ENCODE assay signal across 8 cellular contexts in the genomic region with DNA sequence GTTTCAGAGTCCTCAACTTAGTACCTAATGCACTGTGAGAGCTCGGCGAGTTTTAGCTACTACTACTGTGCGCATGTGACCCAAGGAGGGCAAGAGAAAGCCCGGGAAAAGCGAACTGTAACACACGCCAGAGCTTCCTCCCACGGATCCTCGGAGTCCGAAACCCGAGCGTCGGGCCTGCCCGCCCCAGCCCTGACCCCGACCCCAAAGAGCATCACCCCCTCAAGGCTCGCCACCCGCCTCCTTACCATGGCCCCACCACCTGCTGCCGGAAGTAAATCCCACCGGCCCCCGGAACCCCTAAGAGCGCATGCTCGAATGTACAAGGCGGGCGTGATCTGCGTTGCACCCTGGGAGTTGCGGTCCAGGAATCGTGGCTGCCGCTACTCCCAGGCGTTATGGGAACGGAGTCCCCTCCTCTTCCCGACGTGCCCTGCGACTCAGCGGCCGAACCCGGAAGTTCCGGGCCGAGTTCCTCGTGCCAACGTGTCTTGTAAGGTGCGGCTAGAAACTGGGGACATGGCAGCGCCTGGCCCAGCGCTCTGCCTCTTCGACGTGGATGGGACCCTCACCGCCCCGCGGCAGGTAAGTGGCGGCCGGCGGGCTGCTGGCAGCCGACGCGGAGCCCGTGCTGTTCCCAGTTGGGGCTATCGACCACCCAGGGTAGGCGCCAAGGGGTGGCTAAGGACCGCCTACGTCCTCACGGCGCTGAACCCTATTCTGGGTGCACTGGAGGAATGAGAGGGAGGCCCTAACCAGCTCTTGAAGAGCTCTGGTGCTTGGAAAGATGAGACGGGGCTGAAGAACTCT. TPM values are rescaled to one million over a fixed set of nuclear protein-coding genes. Genes with fewer than 3 reads are reported as not detected.
DNase-seq lines count a peak whose midpoint lies in the region; ATAC-seq and TF ChIP-seq lines count a peak whose summit lies in the region.

A gene (plus strand): TSS at position 476 of the 810 bp plus-strand sequence. CDS start 44 bp downstream, at position 520.
A gene with protein sequence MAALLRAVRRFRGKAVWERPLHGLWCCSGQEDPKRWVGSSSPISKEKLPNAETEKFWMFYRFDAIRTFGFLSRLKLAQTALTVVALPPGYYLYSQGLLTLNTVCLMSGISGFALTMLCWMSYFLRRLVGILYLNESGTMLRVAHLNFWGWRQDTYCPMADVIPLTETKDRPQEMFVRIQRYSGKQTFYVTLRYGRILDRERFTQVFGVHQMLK (minus strand): TSS at position 276 of the 810 bp plus-strand sequence. CDS start 25 bp downstream, at position 251.

- peak; percentile 49 for DNase-seq in NCI-H187 treated with DMSO at 0.1 percent for 48 hours (lab: John Stamatoyannopoulos, UW)
- peak; percentile 87 to 98 (median 93) for DNase-seq in T-helper 2 cell
- DNase-seq in anterior cingulate cortex (lab: John Stamatoyannopoulos, UW), result peak; percentile 84 to 99 (median 97)
- peak; percentile 96 for DNase-seq in right atrium auricular region (ENCODE audit: low spot score)
- peak; percentile 96 to 98 for DNase-seq in psoas muscle
- DNase-seq in uterus, result peak; percentile 94 to 95

- H3K4me1 ChIP-seq in right atrium auricular region (peaks cover 0 to 31% of the 10 kb centered on the region in 2 donors), psoas muscle (peaks cover 22% of the 10 kb centered on the region), uterus (peaks cover 0 to 6% of the 10 kb centered on the region in 2 donors)

- H3K36me3 ChIP-seq in right atrium auricular region, result peaks cover 10% of the 10 kb centered on the region
- peaks cover 8 to 25% of the 10 kb centered on the region in 2 donors for H3K36me3 ChIP-seq in psoas muscle (ENCODE audit: insufficient read depth in 1 of 2, low read depth in 1 of 2)
- H3K36me3 ChIP-seq in uterus, result no peaks in the 10 kb centered on the region

- H3K4me3 ChIP-seq in right atrium auricular region, result peak within 1 kb of the TSS; percentile 96 to 98
- H3K4me3 ChIP-seq in psoas muscle, result peak within 1 kb of the TSS; percentile 100
- peak within 1 kb of the TSS; percentile 92 to 98 for H3K4me3 ChIP-seq in uterus

- intact Hi-C loops in psoas muscle (cut with DNase I) (loop anchor here (5.0 to 10.0 kb wide), 7 partner anchors 70 to 1945 kb away; a partner anchor contains a TSS), uterus (cut with DNase I; ENCODE audit: low total_unique reads) (no loop called here)

- no peaks in the 10 kb centered on the region for H3K27me3 ChIP-seq in right atrium auricular region
- no peaks in the 10 kb centered on the region for H3K27me3 ChIP-seq in psoas muscle (ENCODE audit: insufficient read depth in 3 of 3, low read length in 2 of 3)
- no peaks in the 10 kb centered on the region for H3K27me3 ChIP-seq in uterus

- ATAC-seq in GM18505 (IDR thresholded peaks at IDR 0.05; ENCODE audit: unreplicated experiment) (peak; percentile 96), HG02970 (IDR thresholded peaks at IDR 0.05; ENCODE audit: low FRiP score, unreplicated experiment) (peak; percentile 87), psoas muscle (peak; percentile 98 to 100 (median 99))

- H3K9me3 ChIP-seq in right atrium auricular region (no peaks in the 10 kb centered on the region), psoas muscle (no peaks in the 10 kb centered on the region), uterus (no peaks in the 10 kb centered on the region)

- 0 to 1% (median 0%) methylated on average over 57 to 61 of the region's 61 CpGs for whole genome bisulfite sequencing in psoas muscle, 3 donors

- TF ChIP-seq CTCF in right atrium auricular region (IDR thresholded peaks at IDR 0.05) (no peak), psoas muscle (IDR thresholded peaks at IDR 0.05) (no peak), uterus (IDR thresholded peaks at IDR 0.05) (peak in 2 of 4 experiments; percentile 5 to 41)

- TF ChIP-seq POLR2A in GM18505 (IDR thresholded peaks at IDR 0.05; ENCODE audit: borderline replicate concordance, extremely low read depth, insufficient read depth, insufficient read length) (peak; percentile 89), uterus (IDR thresholded peaks at IDR 0.05) (peak; percentile 30 to 49)

- H3K27ac ChIP-seq in right atrium auricular region (peak within 1 kb of the TSS; percentile 77 to 85), psoas muscle (peak within 1 kb of the TSS; percentile 93), uterus (peak within 1 kb of the TSS; percentile 59 to 86)

RNA-seq across cellular contexts. Expression of the first gene that starts in this region (rescaled TPM):
- total RNA-seq in right atrium auricular region (10 to 100 TPM; 14.5 to 20.5 TPM), psoas muscle (10 to 100 TPM in 3 of 4 donors, 1 to 10 TPM in 1; 8.5 to 32.3 (median 21.0) TPM), uterus (10 to 100 TPM; 19.0 to 41.6 (median 27.5) TPM)
- 10 to 100 TPM; 15.0 to 19.7 (median 16.4) TPM for polyA plus RNA-seq in psoas muscle

RNA-seq across cellular contexts. Expression of the second gene that starts in this region (rescaled TPM):
- total RNA-seq in right atrium auricular region (1 to 10 TPM; 6.3 to 7.6 TPM), psoas muscle (10 to 100 TPM; 10.6 to 17.3 (median 12.4) TPM), uterus (1 to 10 TPM; 6.1 to 9.1 (median 8.3) TPM)
- 10 to 100 TPM; 14.4 to 28.1 (median 26.5) TPM for polyA plus RNA-seq in psoas muscle

Comparison
In these comparisons a context has a peak if more than half of its experiments do, and no peak if none do; other contexts are left out.
1. Peak in every context shown above with its lines: DNase-seq, ATAC-seq, H3K4me3 ChIP-seq and H3K27ac ChIP-seq.